ENCODE assay signal across 24 cellular contexts in the genomic region with DNA sequence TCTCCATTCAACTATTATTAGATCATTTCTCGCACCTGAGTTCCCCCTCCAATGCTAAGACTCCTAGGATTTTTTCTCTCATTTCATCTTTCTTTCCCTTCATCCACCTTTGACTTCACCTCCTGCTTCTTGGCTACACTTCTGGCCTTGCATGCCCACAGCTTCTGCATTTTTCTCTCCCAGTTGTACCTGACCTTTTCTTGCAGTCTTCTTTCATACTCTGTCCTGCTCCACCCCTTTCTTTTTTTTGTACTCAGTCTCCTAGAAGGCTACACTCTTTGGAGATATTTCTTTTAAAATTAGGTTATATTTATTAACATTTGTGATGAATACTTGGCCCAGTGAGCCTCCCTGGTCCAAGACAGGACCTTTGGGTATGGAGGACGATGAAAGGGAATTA.
DNase-seq lines count a peak whose midpoint lies in the region; ATAC-seq and TF ChIP-seq lines count a peak whose summit lies in the region.
"Had no signal": no experiment of that assay in that cellular context is flagged by ENCODE, and none has a peak within 500 bp of the region (broad histone marks: within the 10 kb centered on the region; RNA-seq: fewer than 3 reads in every experiment).

No MANE protein-coding gene starts in this region.

- no peak for DNase-seq in esophagus muscularis mucosa (ENCODE audit: extremely low spot score)
- DNase-seq in sigmoid colon = no peak
- no peak for DNase-seq in activated naive CD4-positive, alpha-beta T cell treated with anti-CD3 and anti-CD28 coated beads, Interleukin-2, amount 50 U/mL, for 16 hours
- no peak for DNase-seq in H4 (ENCODE audit: low spot score)
- DNase-seq in hypothalamus (lab: John Stamatoyannopoulos, UW) = no peak
- DNase-seq: C1 segment of cervical spinal cord; Caco-2; CD4-positive, alpha-beta memory T cell; HCEC 1CT; NCI-H1092; NCI-H1417 treated with DMSO at 0.1 percent for 48 hours; NCI-H187; NCI-H2081 treated with DMSO at 0.1 percent for 48 hours; NCI-H2171 treated with DMSO at 0.1 percent for 48 hours; NCI-H345; NCI-H524; NCI-H748 treated with DMSO at 0.1 percent for 48 hours; NK-92 treated with Interleukin-12 subunit alpha and Interleukin-12 subunit beta, amount 100 ng/mL, for 24 hours; PC-3 had no signal

- TF ChIP-seq CTCF in esophagus muscularis mucosa (IDR thresholded peaks at IDR 0.05) (no peak), nephron (IDR thresholded peaks at IDR 0.05; ENCODE audit: unreplicated experiment in 3 of 3) (no peak), sigmoid colon (IDR thresholded peaks at IDR 0.05) (no peak)

- H3K27ac ChIP-seq in esophagus muscularis mucosa (replicated peaks in 1 of 4) (peak overlapping the region in 3 of 4 donors; percentile 4 to 41 (median 23)), sigmoid colon (peak overlapping the region in 3 of 4 donors; percentile 45 to 89 (median 78))
- H3K27ac ChIP-seq: HL-60 had no signal

- no peaks in the 10 kb centered on the region for H3K36me3 ChIP-seq in esophagus muscularis mucosa
- no peaks in the 10 kb centered on the region for H3K36me3 ChIP-seq in sigmoid colon

- H3K27ac Mint-ChIP-seq in nephron = peak overlapping the region; percentile 2 to 56 (median 51)
- H3K27ac Mint-ChIP-seq: GM23338 had no signal

- WGBS in esophagus muscularis mucosa = 89% methylated on average over 2 of the region's 2 CpGs
- WGBS in sigmoid colon, 2 donors = 91 to 94% methylated on average over 2 of the region's 2 CpGs

- H3K9me3 Mint-ChIP-seq in nephron = no peaks in the 10 kb centered on the region
- H3K9me3 Mint-ChIP-seq: GM23338 had no signal

- H3K4me3 ChIP-seq in esophagus muscularis mucosa = no peak overlapping the region
- H3K4me3 ChIP-seq in sigmoid colon = no peak overlapping the region
- H3K4me3 ChIP-seq: GM23338 had no signal

- H3K36me3 Mint-ChIP-seq in nephron (ENCODE audit: low read depth) = no peaks in the 10 kb centered on the region
- H3K36me3 Mint-ChIP-seq: CD4-positive, alpha-beta memory T cell had no signal

- no peak overlapping the region for H3K4me3 Mint-ChIP-seq in nephron
- H3K4me3 Mint-ChIP-seq: CD4-positive, alpha-beta memory T cell; GM23338 had no signal

- intact Hi-C loops in esophagus muscularis mucosa (cut with DNase I) = no loop called here
- intact Hi-C loops in sigmoid colon (cut with DNase I) = loop anchor here (5.0 kb wide), 1 partner anchor 38 kb away; no protein-coding TSS in a partner anchor

- H3K4me1 ChIP-seq in esophagus muscularis mucosa (peaks cover 3 to 57% (median 50%) of the 10 kb centered on the region in 4 donors), sigmoid colon (peaks cover 0 to 63% (median 55%) of the 10 kb centered on the region in 4 donors)
- H3K4me1 ChIP-seq: Caco-2 had no signal

- H3K27me3 Mint-ChIP-seq in nephron (ENCODE audit: low read depth) = no peaks in the 10 kb centered on the region
- H3K27me3 Mint-ChIP-seq: CD4-positive, alpha-beta memory T cell had no signal

- no peak for ATAC-seq in HG02678 (IDR thresholded peaks at IDR 0.05; ENCODE audit: unreplicated experiment)
- ATAC-seq: PC-3, SK-N-SH treated with all-trans-retinoic acid at 6 μM for 48 hours had no signal

- TF ChIP-seq POLR2A in esophagus muscularis mucosa (IDR thresholded peaks at IDR 0.05; ENCODE audit: low read depth) (no peak), sigmoid colon (IDR thresholded peaks at IDR 0.05) (no peak)

- H3K27me3 ChIP-seq in esophagus muscularis mucosa = no peaks in the 10 kb centered on the region
- H3K27me3 ChIP-seq in sigmoid colon = no peaks in the 10 kb centered on the region

- TF ChIP-seq EP300 in esophagus muscularis mucosa (IDR thresholded peaks at IDR 0.05) (no peak), sigmoid colon (IDR thresholded peaks at IDR 0.05) (no peak)

- peaks cover 46% of the 10 kb centered on the region for H3K4me1 Mint-ChIP-seq in nephron
- H3K4me1 Mint-ChIP-seq: CD4-positive, alpha-beta memory T cell had no signal

- H3K9me3 ChIP-seq in esophagus muscularis mucosa (no peaks in the 10 kb centered on the region), sigmoid colon (no peaks in the 10 kb centered on the region)
- H3K9me3 ChIP-seq: Caco-2 had no signal
